ENCODE assay signal across 3 cellular contexts in the genomic region with DNA sequence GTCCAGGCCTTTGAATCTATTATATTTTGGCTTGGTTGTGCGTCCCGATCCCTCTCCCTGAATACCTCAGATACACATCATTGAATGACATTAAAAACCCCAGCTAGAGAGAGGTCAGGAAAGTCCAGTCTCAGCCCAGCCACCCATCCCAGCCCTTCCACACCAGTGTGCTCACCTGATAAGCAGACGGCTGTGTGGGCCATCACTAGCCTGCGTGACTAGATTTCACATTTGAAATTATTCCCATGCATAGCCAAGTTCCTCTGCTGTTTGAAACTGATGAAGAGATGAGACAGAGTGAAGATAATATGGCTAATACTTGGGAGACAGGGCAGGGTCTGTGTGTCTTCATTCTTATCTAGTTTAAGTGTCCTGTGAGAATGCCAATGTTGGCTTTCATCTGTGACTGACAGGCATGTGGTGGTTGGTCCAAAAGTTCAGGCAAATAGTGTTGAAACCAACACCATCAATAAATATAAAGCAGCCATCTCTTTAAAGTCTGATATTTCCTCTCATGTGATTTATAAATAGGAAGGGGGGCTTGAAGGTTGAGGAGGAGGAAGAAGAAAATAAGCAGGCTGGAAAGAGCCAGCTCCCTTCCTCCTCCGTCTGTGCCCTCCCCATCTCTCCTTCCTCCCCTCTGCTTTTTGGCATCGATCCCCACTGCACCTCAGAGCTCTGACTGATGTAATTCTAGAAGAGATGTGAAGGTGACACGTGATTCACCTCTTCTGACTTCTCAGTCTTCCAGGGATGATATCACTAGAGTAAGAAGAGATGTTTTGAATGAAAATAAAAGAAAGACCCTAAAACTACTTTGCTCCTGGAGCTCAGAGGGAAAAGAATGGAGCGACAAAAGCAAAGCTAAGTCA.
TF ChIP-seq lines count a peak whose summit lies in the region.

No MANE protein-coding gene starts in this region.

TF ChIP-seq in SK-N-SH, 30 proteins besides CTCF, POLR2A, EP300 and RAD21 (continued from another document):
- TF ChIP-seq RCOR1 (IDR thresholded peaks at IDR 0.05; ENCODE audit: low read length) (no peak), TAF1 (IDR thresholded peaks at IDR 0.05; ENCODE audit: borderline replicate concordance, low read depth, low read length) (no peak)
- TF ChIP-seq, protein P1, sequence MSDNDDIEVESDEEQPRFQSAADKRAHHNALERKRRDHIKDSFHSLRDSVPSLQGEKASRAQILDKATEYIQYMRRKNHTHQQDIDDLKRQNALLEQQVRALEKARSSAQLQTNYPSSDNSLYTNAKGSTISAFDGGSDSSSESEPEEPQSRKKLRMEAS (IDR thresholded peaks at IDR 0.05; ENCODE audit: low read depth): no peak
- TF ChIP-seq, protein P2, sequence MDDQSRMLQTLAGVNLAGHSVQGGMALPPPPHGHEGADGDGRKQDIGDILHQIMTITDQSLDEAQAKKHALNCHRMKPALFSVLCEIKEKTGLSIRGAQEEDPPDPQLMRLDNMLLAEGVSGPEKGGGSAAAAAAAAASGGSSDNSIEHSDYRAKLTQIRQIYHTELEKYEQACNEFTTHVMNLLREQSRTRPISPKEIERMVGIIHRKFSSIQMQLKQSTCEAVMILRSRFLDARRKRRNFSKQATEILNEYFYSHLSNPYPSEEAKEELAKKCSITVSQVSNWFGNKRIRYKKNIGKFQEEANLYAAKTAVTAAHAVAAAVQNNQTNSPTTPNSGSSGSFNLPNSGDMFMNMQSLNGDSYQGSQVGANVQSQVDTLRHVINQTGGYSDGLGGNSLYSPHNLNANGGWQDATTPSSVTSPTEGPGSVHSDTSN (IDR thresholded peaks at IDR 0.05): 0 out of 2 replicates have a peak, but pooled peaks have one; percentile 20

TF ChIP-seq in SK-N-SH treated with all-trans-retinoic acid at 6 μM for 48 hours, 23 proteins besides CTCF, POLR2A, EP300 and RAD21 (continued from another document):
- no peak for TF ChIP-seq ZFP3 (CRISPR knock-in tag; IDR thresholded peaks at IDR 0.05)
- TF ChIP-seq GLIS3 (CRISPR knock-in tag; IDR thresholded peaks at IDR 0.05): no peak
- no peak for TF ChIP-seq OSR1 (CRISPR knock-in tag; IDR thresholded peaks at IDR 0.05)
- no peak for TF ChIP-seq PPARA (CRISPR knock-in tag; IDR thresholded peaks at IDR 0.05; ENCODE audit: borderline replicate concordance)
- TF ChIP-seq BACH2 (CRISPR knock-in tag; IDR thresholded peaks at IDR 0.05; ENCODE audit: borderline replicate concordance): no peak

TF ChIP-seq in GM23338, 12 proteins besides CTCF, POLR2A, EP300 and RAD21:
- TF ChIP-seq, protein P3, sequence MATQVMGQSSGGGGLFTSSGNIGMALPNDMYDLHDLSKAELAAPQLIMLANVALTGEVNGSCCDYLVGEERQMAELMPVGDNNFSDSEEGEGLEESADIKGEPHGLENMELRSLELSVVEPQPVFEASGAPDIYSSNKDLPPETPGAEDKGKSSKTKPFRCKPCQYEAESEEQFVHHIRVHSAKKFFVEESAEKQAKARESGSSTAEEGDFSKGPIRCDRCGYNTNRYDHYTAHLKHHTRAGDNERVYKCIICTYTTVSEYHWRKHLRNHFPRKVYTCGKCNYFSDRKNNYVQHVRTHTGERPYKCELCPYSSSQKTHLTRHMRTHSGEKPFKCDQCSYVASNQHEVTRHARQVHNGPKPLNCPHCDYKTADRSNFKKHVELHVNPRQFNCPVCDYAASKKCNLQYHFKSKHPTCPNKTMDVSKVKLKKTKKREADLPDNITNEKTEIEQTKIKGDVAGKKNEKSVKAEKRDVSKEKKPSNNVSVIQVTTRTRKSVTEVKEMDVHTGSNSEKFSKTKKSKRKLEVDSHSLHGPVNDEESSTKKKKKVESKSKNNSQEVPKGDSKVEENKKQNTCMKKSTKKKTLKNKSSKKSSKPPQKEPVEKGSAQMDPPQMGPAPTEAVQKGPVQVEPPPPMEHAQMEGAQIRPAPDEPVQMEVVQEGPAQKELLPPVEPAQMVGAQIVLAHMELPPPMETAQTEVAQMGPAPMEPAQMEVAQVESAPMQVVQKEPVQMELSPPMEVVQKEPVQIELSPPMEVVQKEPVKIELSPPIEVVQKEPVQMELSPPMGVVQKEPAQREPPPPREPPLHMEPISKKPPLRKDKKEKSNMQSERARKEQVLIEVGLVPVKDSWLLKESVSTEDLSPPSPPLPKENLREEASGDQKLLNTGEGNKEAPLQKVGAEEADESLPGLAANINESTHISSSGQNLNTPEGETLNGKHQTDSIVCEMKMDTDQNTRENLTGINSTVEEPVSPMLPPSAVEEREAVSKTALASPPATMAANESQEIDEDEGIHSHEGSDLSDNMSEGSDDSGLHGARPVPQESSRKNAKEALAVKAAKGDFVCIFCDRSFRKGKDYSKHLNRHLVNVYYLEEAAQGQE (IDR thresholded peaks at IDR 0.05; ENCODE audit: unreplicated experiment): no peak
- no peak for TF ChIP-seq CREB1 (CRISPR knock-in tag; IDR thresholded peaks at IDR 0.05; ENCODE audit: low read depth)
- no peak for TF ChIP-seq JUNB (IDR thresholded peaks at IDR 0.05; ENCODE audit: unreplicated experiment)
- no peak for TF ChIP-seq ZNF331 (CRISPR knock-in tag; IDR thresholded peaks at IDR 0.05; ENCODE audit: low read depth)
- no peak for TF ChIP-seq STAT1 (IDR thresholded peaks at IDR 0.05; ENCODE audit: unreplicated experiment)
- TF ChIP-seq ZNF114 (CRISPR knock-in tag; IDR thresholded peaks at IDR 0.05): no peak
- TF ChIP-seq, protein P4, sequence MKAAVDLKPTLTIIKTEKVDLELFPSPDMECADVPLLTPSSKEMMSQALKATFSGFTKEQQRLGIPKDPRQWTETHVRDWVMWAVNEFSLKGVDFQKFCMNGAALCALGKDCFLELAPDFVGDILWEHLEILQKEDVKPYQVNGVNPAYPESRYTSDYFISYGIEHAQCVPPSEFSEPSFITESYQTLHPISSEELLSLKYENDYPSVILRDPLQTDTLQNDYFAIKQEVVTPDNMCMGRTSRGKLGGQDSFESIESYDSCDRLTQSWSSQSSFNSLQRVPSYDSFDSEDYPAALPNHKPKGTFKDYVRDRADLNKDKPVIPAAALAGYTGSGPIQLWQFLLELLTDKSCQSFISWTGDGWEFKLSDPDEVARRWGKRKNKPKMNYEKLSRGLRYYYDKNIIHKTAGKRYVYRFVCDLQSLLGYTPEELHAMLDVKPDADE (IDR thresholded peaks at IDR 0.05): no peak
- no peak for TF ChIP-seq NANOG (IDR thresholded peaks at IDR 0.05; ENCODE audit: borderline replicate concordance)
- no peak for TF ChIP-seq EZH2 (IDR thresholded peaks at IDR 0.05; ENCODE audit: low read depth, unreplicated experiment)
- TF ChIP-seq POLR2AphosphoS5 (IDR thresholded peaks at IDR 0.05; ENCODE audit: low read depth): no peak
- TF ChIP-seq, protein P5, sequence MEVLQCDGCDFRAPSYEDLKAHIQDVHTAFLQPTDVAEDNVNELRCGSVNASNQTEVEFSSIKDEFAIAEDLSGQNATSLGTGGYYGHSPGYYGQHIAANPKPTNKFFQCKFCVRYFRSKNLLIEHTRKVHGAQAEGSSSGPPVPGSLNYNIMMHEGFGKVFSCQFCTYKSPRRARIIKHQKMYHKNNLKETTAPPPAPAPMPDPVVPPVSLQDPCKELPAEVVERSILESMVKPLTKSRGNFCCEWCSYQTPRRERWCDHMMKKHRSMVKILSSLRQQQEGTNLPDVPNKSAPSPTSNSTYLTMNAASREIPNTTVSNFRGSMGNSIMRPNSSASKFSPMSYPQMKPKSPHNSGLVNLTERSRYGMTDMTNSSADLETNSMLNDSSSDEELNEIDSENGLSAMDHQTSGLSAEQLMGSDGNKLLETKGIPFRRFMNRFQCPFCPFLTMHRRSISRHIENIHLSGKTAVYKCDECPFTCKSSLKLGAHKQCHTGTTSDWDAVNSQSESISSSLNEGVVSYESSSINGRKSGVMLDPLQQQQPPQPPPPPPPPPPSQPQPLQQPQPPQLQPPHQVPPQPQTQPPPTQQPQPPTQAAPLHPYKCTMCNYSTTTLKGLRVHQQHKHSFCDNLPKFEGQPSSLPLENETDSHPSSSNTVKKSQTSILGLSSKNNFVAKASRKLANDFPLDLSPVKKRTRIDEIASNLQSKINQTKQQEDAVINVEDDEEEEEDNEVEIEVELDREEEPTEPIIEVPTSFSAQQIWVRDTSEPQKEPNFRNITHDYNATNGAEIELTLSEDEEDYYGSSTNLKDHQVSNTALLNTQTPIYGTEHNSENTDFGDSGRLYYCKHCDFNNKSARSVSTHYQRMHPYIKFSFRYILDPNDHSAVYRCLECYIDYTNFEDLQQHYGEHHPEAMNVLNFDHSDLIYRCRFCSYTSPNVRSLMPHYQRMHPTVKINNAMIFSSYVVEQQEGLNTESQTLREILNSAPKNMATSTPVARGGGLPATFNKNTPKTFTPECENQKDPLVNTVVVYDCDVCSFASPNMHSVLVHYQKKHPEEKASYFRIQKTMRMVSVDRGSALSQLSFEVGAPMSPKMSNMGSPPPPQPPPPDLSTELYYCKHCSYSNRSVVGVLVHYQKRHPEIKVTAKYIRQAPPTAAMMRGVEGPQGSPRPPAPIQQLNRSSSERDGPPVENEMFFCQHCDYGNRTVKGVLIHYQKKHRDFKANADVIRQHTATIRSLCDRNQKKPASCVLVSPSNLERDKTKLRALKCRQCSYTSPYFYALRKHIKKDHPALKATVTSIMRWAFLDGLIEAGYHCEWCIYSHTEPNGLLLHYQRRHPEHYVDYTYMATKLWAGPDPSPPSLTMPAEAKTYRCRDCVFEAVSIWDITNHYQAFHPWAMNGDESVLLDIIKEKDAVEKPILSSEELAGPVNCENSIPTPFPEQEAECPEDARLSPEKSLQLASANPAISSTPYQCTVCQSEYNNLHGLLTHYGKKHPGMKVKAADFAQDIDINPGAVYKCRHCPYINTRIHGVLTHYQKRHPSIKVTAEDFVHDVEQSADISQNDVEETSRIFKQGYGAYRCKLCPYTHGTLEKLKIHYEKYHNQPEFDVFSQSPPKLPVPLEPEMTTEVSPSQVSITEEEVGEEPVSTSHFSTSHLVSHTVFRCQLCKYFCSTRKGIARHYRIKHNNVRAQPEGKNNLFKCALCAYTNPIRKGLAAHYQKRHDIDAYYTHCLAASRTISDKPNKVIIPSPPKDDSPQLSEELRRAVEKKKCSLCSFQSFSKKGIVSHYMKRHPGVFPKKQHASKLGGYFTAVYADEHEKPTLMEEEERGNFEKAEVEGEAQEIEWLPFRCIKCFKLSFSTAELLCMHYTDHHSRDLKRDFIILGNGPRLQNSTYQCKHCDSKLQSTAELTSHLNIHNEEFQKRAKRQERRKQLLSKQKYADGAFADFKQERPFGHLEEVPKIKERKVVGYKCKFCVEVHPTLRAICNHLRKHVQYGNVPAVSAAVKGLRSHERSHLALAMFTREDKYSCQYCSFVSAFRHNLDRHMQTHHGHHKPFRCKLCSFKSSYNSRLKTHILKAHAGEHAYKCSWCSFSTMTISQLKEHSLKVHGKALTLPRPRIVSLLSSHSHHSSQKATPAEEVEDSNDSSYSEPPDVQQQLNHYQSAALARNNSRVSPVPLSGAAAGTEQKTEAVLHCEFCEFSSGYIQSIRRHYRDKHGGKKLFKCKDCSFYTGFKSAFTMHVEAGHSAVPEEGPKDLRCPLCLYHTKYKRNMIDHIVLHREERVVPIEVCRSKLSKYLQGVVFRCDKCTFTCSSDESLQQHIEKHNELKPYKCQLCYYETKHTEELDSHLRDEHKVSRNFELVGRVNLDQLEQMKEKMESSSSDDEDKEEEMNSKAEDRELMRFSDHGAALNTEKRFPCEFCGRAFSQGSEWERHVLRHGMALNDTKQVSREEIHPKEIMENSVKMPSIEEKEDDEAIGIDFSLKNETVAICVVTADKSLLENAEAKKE (CRISPR knock-in tag; IDR thresholded peaks at IDR 0.05): no peak
- TF ChIP-seq EZH2phosphoT487 (IDR thresholded peaks at IDR 0.05; ENCODE audit: unreplicated experiment): no peak
